ENCODE assay signal across 1 cellular context in the genomic region with DNA sequence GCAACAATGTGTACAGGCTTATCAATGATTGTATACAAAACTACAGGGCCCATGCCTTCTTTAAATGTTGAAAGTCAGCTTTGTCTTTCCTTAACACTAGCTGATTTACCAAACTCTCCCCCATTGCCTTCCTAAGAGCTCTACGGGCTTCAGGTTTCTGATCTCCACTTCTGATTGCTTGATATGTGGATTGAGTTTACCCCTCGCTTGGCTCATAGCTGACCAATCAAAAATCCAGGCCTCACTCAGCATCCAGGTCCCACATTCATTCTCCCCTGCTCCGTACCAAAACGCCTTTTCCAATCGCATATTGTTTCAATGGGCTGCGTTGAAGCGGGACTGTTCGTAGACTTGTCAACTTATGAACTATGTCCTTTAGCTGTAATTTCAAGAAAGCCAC.
TF ChIP-seq lines count a peak whose summit lies in the region.

No MANE protein-coding gene starts in this region.

TF ChIP-seq in GM23338, 12 proteins besides CTCF, POLR2A, EP300 and RAD21 (continued from another document):
- TF ChIP-seq, protein P1, sequence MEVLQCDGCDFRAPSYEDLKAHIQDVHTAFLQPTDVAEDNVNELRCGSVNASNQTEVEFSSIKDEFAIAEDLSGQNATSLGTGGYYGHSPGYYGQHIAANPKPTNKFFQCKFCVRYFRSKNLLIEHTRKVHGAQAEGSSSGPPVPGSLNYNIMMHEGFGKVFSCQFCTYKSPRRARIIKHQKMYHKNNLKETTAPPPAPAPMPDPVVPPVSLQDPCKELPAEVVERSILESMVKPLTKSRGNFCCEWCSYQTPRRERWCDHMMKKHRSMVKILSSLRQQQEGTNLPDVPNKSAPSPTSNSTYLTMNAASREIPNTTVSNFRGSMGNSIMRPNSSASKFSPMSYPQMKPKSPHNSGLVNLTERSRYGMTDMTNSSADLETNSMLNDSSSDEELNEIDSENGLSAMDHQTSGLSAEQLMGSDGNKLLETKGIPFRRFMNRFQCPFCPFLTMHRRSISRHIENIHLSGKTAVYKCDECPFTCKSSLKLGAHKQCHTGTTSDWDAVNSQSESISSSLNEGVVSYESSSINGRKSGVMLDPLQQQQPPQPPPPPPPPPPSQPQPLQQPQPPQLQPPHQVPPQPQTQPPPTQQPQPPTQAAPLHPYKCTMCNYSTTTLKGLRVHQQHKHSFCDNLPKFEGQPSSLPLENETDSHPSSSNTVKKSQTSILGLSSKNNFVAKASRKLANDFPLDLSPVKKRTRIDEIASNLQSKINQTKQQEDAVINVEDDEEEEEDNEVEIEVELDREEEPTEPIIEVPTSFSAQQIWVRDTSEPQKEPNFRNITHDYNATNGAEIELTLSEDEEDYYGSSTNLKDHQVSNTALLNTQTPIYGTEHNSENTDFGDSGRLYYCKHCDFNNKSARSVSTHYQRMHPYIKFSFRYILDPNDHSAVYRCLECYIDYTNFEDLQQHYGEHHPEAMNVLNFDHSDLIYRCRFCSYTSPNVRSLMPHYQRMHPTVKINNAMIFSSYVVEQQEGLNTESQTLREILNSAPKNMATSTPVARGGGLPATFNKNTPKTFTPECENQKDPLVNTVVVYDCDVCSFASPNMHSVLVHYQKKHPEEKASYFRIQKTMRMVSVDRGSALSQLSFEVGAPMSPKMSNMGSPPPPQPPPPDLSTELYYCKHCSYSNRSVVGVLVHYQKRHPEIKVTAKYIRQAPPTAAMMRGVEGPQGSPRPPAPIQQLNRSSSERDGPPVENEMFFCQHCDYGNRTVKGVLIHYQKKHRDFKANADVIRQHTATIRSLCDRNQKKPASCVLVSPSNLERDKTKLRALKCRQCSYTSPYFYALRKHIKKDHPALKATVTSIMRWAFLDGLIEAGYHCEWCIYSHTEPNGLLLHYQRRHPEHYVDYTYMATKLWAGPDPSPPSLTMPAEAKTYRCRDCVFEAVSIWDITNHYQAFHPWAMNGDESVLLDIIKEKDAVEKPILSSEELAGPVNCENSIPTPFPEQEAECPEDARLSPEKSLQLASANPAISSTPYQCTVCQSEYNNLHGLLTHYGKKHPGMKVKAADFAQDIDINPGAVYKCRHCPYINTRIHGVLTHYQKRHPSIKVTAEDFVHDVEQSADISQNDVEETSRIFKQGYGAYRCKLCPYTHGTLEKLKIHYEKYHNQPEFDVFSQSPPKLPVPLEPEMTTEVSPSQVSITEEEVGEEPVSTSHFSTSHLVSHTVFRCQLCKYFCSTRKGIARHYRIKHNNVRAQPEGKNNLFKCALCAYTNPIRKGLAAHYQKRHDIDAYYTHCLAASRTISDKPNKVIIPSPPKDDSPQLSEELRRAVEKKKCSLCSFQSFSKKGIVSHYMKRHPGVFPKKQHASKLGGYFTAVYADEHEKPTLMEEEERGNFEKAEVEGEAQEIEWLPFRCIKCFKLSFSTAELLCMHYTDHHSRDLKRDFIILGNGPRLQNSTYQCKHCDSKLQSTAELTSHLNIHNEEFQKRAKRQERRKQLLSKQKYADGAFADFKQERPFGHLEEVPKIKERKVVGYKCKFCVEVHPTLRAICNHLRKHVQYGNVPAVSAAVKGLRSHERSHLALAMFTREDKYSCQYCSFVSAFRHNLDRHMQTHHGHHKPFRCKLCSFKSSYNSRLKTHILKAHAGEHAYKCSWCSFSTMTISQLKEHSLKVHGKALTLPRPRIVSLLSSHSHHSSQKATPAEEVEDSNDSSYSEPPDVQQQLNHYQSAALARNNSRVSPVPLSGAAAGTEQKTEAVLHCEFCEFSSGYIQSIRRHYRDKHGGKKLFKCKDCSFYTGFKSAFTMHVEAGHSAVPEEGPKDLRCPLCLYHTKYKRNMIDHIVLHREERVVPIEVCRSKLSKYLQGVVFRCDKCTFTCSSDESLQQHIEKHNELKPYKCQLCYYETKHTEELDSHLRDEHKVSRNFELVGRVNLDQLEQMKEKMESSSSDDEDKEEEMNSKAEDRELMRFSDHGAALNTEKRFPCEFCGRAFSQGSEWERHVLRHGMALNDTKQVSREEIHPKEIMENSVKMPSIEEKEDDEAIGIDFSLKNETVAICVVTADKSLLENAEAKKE (CRISPR knock-in tag; IDR thresholded peaks at IDR 0.05): no peak
- TF ChIP-seq JUNB (IDR thresholded peaks at IDR 0.05; ENCODE audit: unreplicated experiment) (no peak), EZH2phosphoT487 (IDR thresholded peaks at IDR 0.05; ENCODE audit: unreplicated experiment) (no peak), EZH2 (IDR thresholded peaks at IDR 0.05; ENCODE audit: low read depth, unreplicated experiment) (no peak)
